Comparison of ENCODE assay signal across 9 cellular contexts in genomic region chr18:12422936-12423335, GRCh38. TPM values are rescaled to one million over a fixed set of nuclear protein-coding genes. Genes with fewer than 3 reads are reported as not detected.
A peak's percentile ranks its signal among the peaks of the same experiment; 100 is the strongest.
DNase-seq lines count a peak whose midpoint lies in the region; ATAC-seq and TF ChIP-seq lines count a peak whose summit lies in the region.
"Had no signal": no experiment of that assay in that cellular context is flagged by ENCODE, and none has a peak within 500 bp of the region (broad histone marks: within the 10 kb centered on the region; RNA-seq: fewer than 3 reads in every experiment).

No MANE protein-coding gene starts in this region.

- no peak overlapping the region for H2BK5ac ChIP-seq in H9 (ENCODE audit: insufficient read length, low read length)

- H3K79me1 ChIP-seq in H9 (ENCODE audit: insufficient read depth, low read depth, low read length, poor library complexity, severe bottlenecking) = no peaks in the 10 kb centered on the region

- no peak overlapping the region for H2AK5ac ChIP-seq in H9 (ENCODE audit: insufficient read length, low read length)

- H3T11ph ChIP-seq in H9 (ENCODE audit: low read length) = no peak overlapping the region

- no peak overlapping the region for H2BK12ac ChIP-seq in H9 (ENCODE audit: insufficient read length, low read depth, low read length)

- no peaks in the 10 kb centered on the region for H3K27me3 Mint-ChIP-seq in H9 (ENCODE audit: low read depth)

- peaks cover 7% of the 10 kb centered on the region for H3K23me2 ChIP-seq in H9 (ENCODE audit: insufficient read length, low read depth, low read length, poor library complexity, severe bottlenecking)

- H3K56ac ChIP-seq in H9 (ENCODE audit: insufficient read length, low read depth, low read length) = no peak overlapping the region

- no peaks in the 10 kb centered on the region for H3K4me1 ChIP-seq in H9 (ENCODE audit: insufficient read depth, low read length)

- intact Hi-C loops in sciatic nerve (cut with DNase I) = no loop called here

- H3K27ac ChIP-seq in H9 (ENCODE audit: insufficient read length, low read depth, low read length) = no peak overlapping the region

- no peak overlapping the region for H3K18ac ChIP-seq in H9 (ENCODE audit: insufficient read length, low read depth, low read length)

- peaks cover 3 to 17% (median 8%) of the 10 kb centered on the region in 3 experiments; a peak in 6 of 7 replicates for H3K36me3 Mint-ChIP-seq in H9 (ENCODE audit: insufficient read depth in 1 of 3, low read depth in 3 of 3)

- in situ Hi-C loops in Caki2 (cut with HindIII; ENCODE audit: low pct_unique_long_range_greater_than_20kb, low sequenced_read_pairs) = no loop called here

- no peak overlapping the region for H3K23ac ChIP-seq in H9 (ENCODE audit: insufficient read length, low read depth, low read length)

- no CpG with 5 or more reads among the region's 9 CpGs for WGBS in H9 (ENCODE audit: extremely low coverage, insufficient read length, low lambda C conversion rate)

- H3K27me3 ChIP-seq in H9 (ENCODE audit: insufficient read depth, low read length) = no peaks in the 10 kb centered on the region

- no peak overlapping the region for H2BK15ac ChIP-seq in H9 (ENCODE audit: low read depth, low read length)

- no peak overlapping the region for H3K4me3 Mint-ChIP-seq in H9

- H3K9me3 ChIP-seq in H9 (ENCODE audit: control insufficient read depth, low read depth, low read length) = peaks cover 13% of the 10 kb centered on the region

- H4K5ac ChIP-seq in H9 (ENCODE audit: insufficient read length, low read depth, low read length) = no peak overlapping the region

- H2AFZ ChIP-seq in H9 (ENCODE audit: low read length) = no peak overlapping the region

- ATAC-seq in GM18502 (IDR thresholded peaks at IDR 0.05; ENCODE audit: poor library complexity, unreplicated experiment) = no peak
- no peak for ATAC-seq in GM18870 (IDR thresholded peaks at IDR 0.05; ENCODE audit: unreplicated experiment)
- no peak for ATAC-seq in sciatic nerve

- H3K79me2 ChIP-seq in H9 (ENCODE audit: insufficient read depth, low read length) = no peaks in the 10 kb centered on the region; the same call in 1 of the 2 replicates

- peaks cover 13 to 19% of the 10 kb centered on the region in 2 experiments for H3K4me1 Mint-ChIP-seq in H9

- DNase-seq in Caki2 (ENCODE audit: low read depth) = peak; percentile 27
- DNase-seq in H9 = peak; percentile 69
- DNase-seq in NCI-H69 (lab: John Stamatoyannopoulos, UW) = peak; percentile 81
- DNase-seq in dermis blood vessel endothelial cell = peak; percentile 31
- no peak for DNase-seq in LoVo (ENCODE audit: low spot score)
- no peak for DNase-seq in sciatic nerve (ENCODE audit: low spot score)
- DNase-seq: activated naive CD4-positive, alpha-beta T cell had no signal

- no peak overlapping the region for H3K14ac ChIP-seq in H9 (ENCODE audit: insufficient read depth, low read length)

- H4K8ac ChIP-seq in H9 (replicated peaks; ENCODE audit: insufficient read length, low read depth, low read length) = no peak overlapping the region

- H3K9ac ChIP-seq in H9 (ENCODE audit: extremely low read depth, insufficient read length, low read length) = no peak overlapping the region

- H2BK20ac ChIP-seq in H9 (ENCODE audit: low read depth, low read length, poor library complexity, severe bottlenecking) = no peak overlapping the region

- no peak overlapping the region for H3K4ac ChIP-seq in H9 (ENCODE audit: low read depth, low read length)

- H4K91ac ChIP-seq in H9 (ENCODE audit: insufficient read length, low read depth, low read length) = no peak overlapping the region

- no peak overlapping the region for H2BK120ac ChIP-seq in H9 (ENCODE audit: low read depth, low read length, poor library complexity, severe bottlenecking)

- no peak overlapping the region for H3K4me2 ChIP-seq in H9 (ENCODE audit: insufficient read depth, insufficient read length, low read length)

- no peaks in the 10 kb centered on the region for H4K20me1 ChIP-seq in H9 (ENCODE audit: control insufficient read depth, insufficient read depth, insufficient read length)

- H3K27ac Mint-ChIP-seq in H9 = peak overlapping the region in 1 of 3 experiments; percentile 42; a peak in 1 of 7 replicates

- TF ChIP-seq CTCF in H9 (conservative IDR thresholded peaks at IDR 0.05) = peak; percentile 55

- H3K9me3 Mint-ChIP-seq in H9 = no peaks in the 10 kb centered on the region

RNA-seq across cellular contexts. Expression of gene PRELID3A, which starts 15.2 kb away (rescaled TPM):
- total RNA-seq in Caki2 (2014; rRNA removed; shearing (Covaris generic); ENCODE audit: low replicate concordance) = 14.9 and 36.3 TPM in 2 replicates
- total RNA-seq in H9 (2021) = 4.8 and 5.4 TPM in 2 replicates
- 1.5 and 3.1 TPM in 2 replicates for total RNA-seq in dermis blood vessel endothelial cell
- 17.8 TPM for total RNA-seq in sciatic nerve

RNA-seq across cellular contexts. Expression of gene AFG3L2, which starts 45.9 kb away (rescaled TPM):
- 54.7 and 58.6 TPM in 2 replicates for total RNA-seq in Caki2 (2014; rRNA removed; shearing (Covaris generic); ENCODE audit: low replicate concordance)
- 73.5 and 75.8 TPM in 2 replicates for total RNA-seq in H9 (2021)
- total RNA-seq in dermis blood vessel endothelial cell = 49.4 and 54.7 TPM in 2 replicates
- 38.8 TPM for total RNA-seq in sciatic nerve

Comparison
In these comparisons a context has a peak if more than half of its experiments do, and no peak if none do; other contexts are left out.
1. DNase-seq: peak in Caki2 (single experiment), H9 (single experiment), NCI-H69 (single experiment) and dermis blood vessel endothelial cell (single experiment); none in LoVo (single experiment) and sciatic nerve (single experiment).